Comparison of ENCODE assay signal across 12 cellular contexts in genomic region chr1:15323989-15324866, GRCh38.
DNase-seq lines count a peak whose midpoint lies in the region; ATAC-seq, FAIRE-seq and TF ChIP-seq lines count a peak whose summit lies in the region.
"Had no signal": no experiment of that assay in that cellular context is flagged by ENCODE, and none has a peak within 500 bp of the region (broad histone marks: within the 10 kb centered on the region; RNA-seq: fewer than 3 reads in every experiment).

No MANE protein-coding gene starts in this region.

- H3K4me1 Mint-ChIP-seq in astrocyte (ENCODE audit: low read depth, unreplicated experiment) = peaks cover 11% of the 10 kb centered on the region

- no peak for TF ChIP-seq RAD21 in HepG2 (CRISPR knock-in tag; IDR thresholded peaks at IDR 0.05)

- DNase-seq in HepG2 (ENCODE audit: low spot score) (no peak), right lobe of liver (no peak), astrocyte (ENCODE audit: low read depth) (no peak), left kidney (ENCODE audit: low read depth, low spot score) (peak; percentile 78), Karpas-422 (no peak), glomerular visceral epithelial cell (ENCODE audit: extremely low spot score) (no peak), HUDEP-2 (lab: John Stamatoyannopoulos, UW; ENCODE audit: unreplicated experiment in 76 of 76) (no peak)
- DNase-seq in activated CD4-positive, alpha-beta T cell treated with anti-CD3 and anti-CD28 coated beads, Interleukin-2, amount 50 U/mL, for 48 hours = no peak

- H3K27ac ChIP-seq in HepG2 (ENCODE audit: extremely low read length, insufficient read depth, low read length) = no peak overlapping the region
- H3K27ac ChIP-seq in right lobe of liver = no peak overlapping the region
- H3K27ac ChIP-seq in astrocyte (ENCODE audit: low read depth, low read length) = no peak overlapping the region
- H3K27ac ChIP-seq in Karpas-422 (ENCODE audit: low read length) = no peak overlapping the region
- H3K27ac ChIP-seq: parathyroid adenoma, spleen, upper lobe of left lung had no signal

- H4K20me1 ChIP-seq in HepG2 (ENCODE audit: insufficient read depth, low read length) (no peaks in the 10 kb centered on the region), astrocyte (ENCODE audit: insufficient read depth, low read length) (no peaks in the 10 kb centered on the region), Karpas-422 (ENCODE audit: insufficient read depth, low read depth, low read length) (no peaks in the 10 kb centered on the region)

- H3K27me3 Mint-ChIP-seq in astrocyte (ENCODE audit: low read depth, unreplicated experiment) = peaks cover 16% of the 10 kb centered on the region

- in situ Hi-C loops in HepG2 (cut with HindIII; ENCODE audit: extremely low pct_ligation_motif_present, low pct_unique_long_range_greater_than_20kb) = no loop called here

- FAIRE-seq in HepG2 (lab: Jason Lieb, UNC) = no peak
- no peak for FAIRE-seq in astrocyte (lab: Jason Lieb, UNC)

- no peaks in the 10 kb centered on the region for H3K36me3 Mint-ChIP-seq in astrocyte (ENCODE audit: low read depth, unreplicated experiment)

- no peak overlapping the region for H3K27ac Mint-ChIP-seq in astrocyte (ENCODE audit: unreplicated experiment)
- H3K27ac Mint-ChIP-seq: activated T-helper 1 cell treated with anti-CD3 and anti-CD28 coated beads, Interleukin-12 subunit alpha, Interleukin-12 subunit beta, Interleukin-2, Interleukin-4 antibody, amounts not matched to agents 30 ng/mL and 10 ng/mL and 1 ng/mL, durations not matched to agents 14 hours and 24 hours and 36 hours had no signal

- intact Hi-C loops in HepG2 (cut with micrococcal nuclease; ENCODE audit: unreplicated experiment) (loop anchor here (1.0 kb wide), 1 partner anchor 107 kb away; no protein-coding TSS in a partner anchor), right lobe of liver (cut with DNase I) (no loop called here)

- H3K4me1 ChIP-seq in HepG2 (ENCODE audit: insufficient read depth, low read length) (peaks cover 9% of the 10 kb centered on the region; the same call in 1 of the 2 replicates), right lobe of liver (peaks cover 0 to 16% (median 6%) of the 10 kb centered on the region in 4 donors), astrocyte (ENCODE audit: insufficient read depth, low read length) (peaks cover 16% of the 10 kb centered on the region), Karpas-422 (ENCODE audit: low read length) (no peaks in the 10 kb centered on the region)

- H2AFZ ChIP-seq in HepG2 (ENCODE audit: low read length) (no peak overlapping the region), astrocyte (ENCODE audit: low read depth, low read length) (no peak overlapping the region), Karpas-422 (ENCODE audit: low read length) (no peak overlapping the region)
- H2AFZ ChIP-seq: parathyroid adenoma had no signal

- POLR2A ChIA-PET in HepG2 (lab: Yijun Ruan, JAX) = no interaction called here

- TF ChIP-seq CTCF in HepG2 (CRISPR knock-in tag; IDR thresholded peaks at IDR 0.05) (no peak), right lobe of liver (IDR thresholded peaks at IDR 0.05) (no peak), astrocyte (IDR thresholded peaks at IDR 0.05; ENCODE audit: insufficient read depth, low read depth, low read length) (no peak)

- no peak overlapping the region for H3K4me3 Mint-ChIP-seq in astrocyte (ENCODE audit: unreplicated experiment)
- H3K4me3 Mint-ChIP-seq: activated T-helper 1 cell treated with anti-CD3 and anti-CD28 coated beads, Interleukin-12 subunit alpha, Interleukin-12 subunit beta, Interleukin-2, Interleukin-4 antibody, amounts not matched to agents 30 ng/mL and 10 ng/mL and 1 ng/mL, durations not matched to agents 14 hours and 24 hours and 36 hours had no signal

- no peaks in the 10 kb centered on the region for H3K36me3 ChIP-seq in HepG2 (replicated peaks in 1 of 2; ENCODE audit: control insufficient read depth in 1 of 2, insufficient read depth in 2 of 2, low read length in 2 of 2)
- no peaks in the 10 kb centered on the region for H3K36me3 ChIP-seq in right lobe of liver
- no peaks in the 10 kb centered on the region for H3K36me3 ChIP-seq in astrocyte (ENCODE audit: insufficient read depth, low read length)
- no peaks in the 10 kb centered on the region for H3K36me3 ChIP-seq in Karpas-422 (ENCODE audit: insufficient read depth, low read length)
- H3K36me3 ChIP-seq: spleen, upper lobe of left lung had no signal

- WGBS in HepG2 (ENCODE audit: low lambda C conversion rate) = 42% methylated on average over 23 of the region's 24 CpGs
- WGBS in right lobe of liver (ENCODE audit: insufficient coverage, low coverage, low lambda C conversion rate, missing lambda C conversion rate) = 52% methylated on average over 15 of the region's 24 CpGs

- H3K27me3 ChIP-seq in HepG2 (ENCODE audit: control insufficient read depth in 1 of 2, insufficient read depth in 2 of 2, low read length in 2 of 2) (peaks cover 5 to 30% of the 10 kb centered on the region in 2 experiments; a peak in 3 of 5 replicates), right lobe of liver (no peaks in the 10 kb centered on the region), astrocyte (ENCODE audit: insufficient read depth, low read length) (peaks cover 14% of the 10 kb centered on the region), Karpas-422 (ENCODE audit: low read length) (no peaks in the 10 kb centered on the region)
- H3K27me3 ChIP-seq: upper lobe of left lung had no signal

- TF ChIP-seq POLR2A in HepG2 (IDR thresholded peaks at IDR 0.05; ENCODE audit: insufficient read depth in 1 of 2, low read depth in 2 of 2, low read length in 2 of 2) = no peak
- no peak for TF ChIP-seq POLR2A in right lobe of liver (IDR thresholded peaks at IDR 0.05)

- no peaks in the 10 kb centered on the region for H3K9me2 ChIP-seq in Karpas-422 (replicated peaks; ENCODE audit: insufficient read depth, low read length)

- peaks cover 8% of the 10 kb centered on the region for H3K9me3 Mint-ChIP-seq in astrocyte (ENCODE audit: unreplicated experiment)

- no TSS peak for BruUV-seq in HepG2 (replicated peaks; lab: Mats Ljungman, UMichigan)

- TF ChIP-seq EP300 in HepG2 (IDR thresholded peaks at IDR 0.05; ENCODE audit: low read depth in 2 of 2, low read length in 2 of 2) = no peak
- no peak for TF ChIP-seq EP300 in HepG2 (CRISPR knock-in tag; IDR thresholded peaks at IDR 0.05; ENCODE audit: borderline replicate concordance)

- H3K9me3 ChIP-seq in HepG2 (ENCODE audit: low read length) (no peaks in the 10 kb centered on the region), right lobe of liver (no peaks in the 10 kb centered on the region), astrocyte (ENCODE audit: insufficient read depth, low read depth, low read length) (no peaks in the 10 kb centered on the region), Karpas-422 (ENCODE audit: low read length) (no peaks in the 10 kb centered on the region)
- H3K9me3 ChIP-seq: upper lobe of left lung had no signal

- H3K4me3 ChIP-seq in HepG2 (replicated peaks in 1 of 3; ENCODE audit: insufficient read depth in 1 of 3, low read depth in 2 of 3, low read length in 3 of 3) (no peak overlapping the region), right lobe of liver (no peak overlapping the region), astrocyte (ENCODE audit: insufficient read depth, low read depth, low read length) (no peak overlapping the region), Karpas-422 (ENCODE audit: low read length) (no peak overlapping the region)
- H3K4me3 ChIP-seq: spleen, upper lobe of left lung had no signal

- no peaks in the 10 kb centered on the region for H3K79me2 ChIP-seq in HepG2 (ENCODE audit: insufficient read depth, low read length)
- no peaks in the 10 kb centered on the region for H3K79me2 ChIP-seq in astrocyte (ENCODE audit: insufficient read depth, low read length)
- H3K79me2 ChIP-seq in Karpas-422 (ENCODE audit: low read length) = no peaks in the 10 kb centered on the region
- H3K79me2 ChIP-seq: parathyroid adenoma had no signal

- H3K4me2 ChIP-seq in HepG2 (ENCODE audit: low read depth, low read length) (0 out of 2 replicates have a peak overlapping the region, but pooled peaks have one; percentile 11), astrocyte (ENCODE audit: low read length) (peak overlapping the region; percentile 24), Karpas-422 (ENCODE audit: low read depth, low read length, poor library complexity, severe bottlenecking) (no peak overlapping the region)

- ATAC-seq in HepG2 = no peak
- ATAC-seq in right lobe of liver = no peak

- CTCF ChIA-PET in HepG2 (lab: Yijun Ruan, JAX; ENCODE audit: low intra/inter-chr PET ratio, low total read pairs) = interaction anchor here (1.1 to 2.7 kb wide), 4 partner anchors 15 to 177 kb away, joined by 3 to 47 read pairs (median 4); partner anchors contain the start of gene EFHD2

- H3K9ac ChIP-seq in HepG2 (ENCODE audit: insufficient read depth, low read depth, low read length) (no peak overlapping the region), astrocyte (ENCODE audit: low read length) (no peak overlapping the region), Karpas-422 (ENCODE audit: low read length) (no peak overlapping the region)
- H3K9ac ChIP-seq: parathyroid adenoma had no signal

TF ChIP-seq in HepG2, 621 proteins besides CTCF, POLR2A, EP300 and RAD21 (continues in another document):
- no peak for TF ChIP-seq LCORL (IDR thresholded peaks at IDR 0.05)
- no peak for TF ChIP-seq LCORL (CRISPR knock-in tag; IDR thresholded peaks at IDR 0.05)
